Comparison of ENCODE assay signal across 8 cellular contexts in the genomic region with DNA sequence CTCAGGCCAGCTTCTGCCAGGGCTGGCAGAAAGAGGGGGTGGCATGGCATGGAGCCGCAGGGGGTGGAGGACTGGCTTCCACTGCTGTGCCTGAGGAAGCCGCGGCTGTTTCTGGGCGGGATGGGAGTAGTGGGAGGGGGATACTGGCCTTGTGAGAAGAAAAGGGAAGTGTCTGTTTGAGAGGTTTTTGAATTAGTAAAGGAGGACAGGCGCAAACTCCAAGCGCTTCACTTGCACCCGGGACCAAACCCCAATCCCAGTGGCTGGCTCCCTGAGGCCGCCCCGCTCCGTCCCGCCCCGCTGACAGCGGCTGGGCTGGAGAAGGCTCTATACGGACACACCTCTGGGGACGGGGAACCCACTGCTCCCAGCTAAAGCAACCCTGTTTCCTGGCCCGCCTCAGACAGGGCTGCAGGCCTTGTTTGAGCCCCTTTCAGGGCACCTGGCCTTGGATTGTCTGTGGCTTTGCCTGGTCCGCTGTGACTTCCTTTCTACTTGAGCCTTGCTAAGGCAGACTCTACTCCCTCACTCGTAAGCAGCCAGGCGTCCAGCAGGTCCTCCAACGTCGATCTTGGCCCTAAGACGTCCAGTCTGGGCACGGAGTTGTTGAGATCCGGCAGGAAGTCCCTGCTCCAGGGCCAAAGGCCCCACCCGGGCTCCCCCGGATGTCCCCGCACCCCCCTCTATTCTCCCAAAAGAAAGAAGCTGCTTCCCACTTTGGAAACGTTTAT. TPM values are rescaled to one million over a fixed set of nuclear protein-coding genes. Genes with fewer than 3 reads are reported as not detected.
DNase-seq lines count a peak whose midpoint lies in the region; ATAC-seq and TF ChIP-seq lines count a peak whose summit lies in the region.

No MANE protein-coding gene starts in this region.

- CTCF ChIA-PET in CD8-positive, alpha-beta T cell (lab: Charles Lee), result interaction anchor here (0.6 to 6.2 kb wide), 24 partner anchors 8 to 310 kb away, joined by 3 to 117 read pairs (median 7); partner anchors contain the start of genes APOA4, APOA5, BUD13 and SIK3

- no peaks in the 10 kb centered on the region for H3K9me3 ChIP-seq in CD8-positive, alpha-beta T cell (ENCODE audit: low read length)
- no peaks in the 10 kb centered on the region for H3K9me3 ChIP-seq in SJSA1 (replicated peaks)

- POLR2A ChIA-PET in CD8-positive, alpha-beta T cell (lab: Charles Lee), result interaction anchor here (0.7 to 2.5 kb wide), 13 partner anchors 12 to 392 kb away, joined by 3 to 31 read pairs (median 4); partner anchors contain the start of genes APOA4, APOA5, BUD13 and SIK3

- peak overlapping the region; percentile 63 for H3K4me3 ChIP-seq in CD8-positive, alpha-beta T cell (ENCODE audit: low read depth, low read length)
- H3K4me3 ChIP-seq in SJSA1 (peak overlapping the region; percentile 8; the same call in 1 of the 2 replicates), fibroblast of mammary gland (ENCODE audit: control insufficient read depth, low read depth, low read length) (peak overlapping the region; percentile 7)

- H3K4me3 Mint-ChIP-seq in CD8-positive, alpha-beta T cell, result peak overlapping the region; percentile 84
- H3K4me3 Mint-ChIP-seq in progenitor cell of endocrine pancreas (ENCODE audit: low read depth), result peak overlapping the region; percentile 45

- no peaks in the 10 kb centered on the region for H3K27me3 Mint-ChIP-seq in CD8-positive, alpha-beta T cell (ENCODE audit: low read depth)
- H3K27me3 Mint-ChIP-seq in progenitor cell of endocrine pancreas, result peaks cover 5% of the 10 kb centered on the region

- no peaks in the 10 kb centered on the region for H3K9me3 Mint-ChIP-seq in CD8-positive, alpha-beta T cell
- H3K9me3 Mint-ChIP-seq in progenitor cell of endocrine pancreas (ENCODE audit: low read depth), result no peaks in the 10 kb centered on the region

- peaks cover 16% of the 10 kb centered on the region for H3K4me1 ChIP-seq in CD8-positive, alpha-beta T cell (ENCODE audit: insufficient read depth, low read length)
- peaks cover 12% of the 10 kb centered on the region for H3K4me1 ChIP-seq in SJSA1 (replicated peaks)

- intact Hi-C loops in CD8-positive, alpha-beta T cell (cut with DNase I, micrococcal nuclease), result loop anchor here (5.0 kb wide), 2 partner anchors 103 to 262 kb away; partner anchors contain the start of gene SIK3 (in 1 of the 2)

- TF ChIP-seq CTCF in CD8-positive, alpha-beta T cell (IDR thresholded peaks at IDR 0.05), result no peak
- TF ChIP-seq CTCF in fibroblast of mammary gland (conservative IDR thresholded peaks at IDR 0.05; ENCODE audit: control insufficient read depth, insufficient read depth, low read depth, low read length), result no peak
- no peak for TF ChIP-seq CTCF in progenitor cell of endocrine pancreas (IDR thresholded peaks at IDR 0.05; ENCODE audit: unreplicated experiment)

- peaks cover 14% of the 10 kb centered on the region for H3K4me1 Mint-ChIP-seq in CD8-positive, alpha-beta T cell (ENCODE audit: low read depth)
- peaks cover 39% of the 10 kb centered on the region for H3K4me1 Mint-ChIP-seq in progenitor cell of endocrine pancreas (ENCODE audit: low read depth)

- H3K27ac Mint-ChIP-seq in CD8-positive, alpha-beta T cell, result peak overlapping the region; percentile 49
- H3K27ac Mint-ChIP-seq in progenitor cell of endocrine pancreas, result no peak overlapping the region

- no peak for DNase-seq in CD8-positive, alpha-beta T cell
- DNase-seq in SJSA1 (ENCODE audit: low read depth in 1 of 2, low spot score in 2 of 2) (no peak), fibroblast of mammary gland (ENCODE audit: low read depth) (peak; percentile 17), progenitor cell of endocrine pancreas (ENCODE audit: low spot score, unreplicated experiment) (no peak), NCI-H748 treated with DMSO at 0.1 percent for 48 hours (lab: John Stamatoyannopoulos, UW) (no peak), NCI-H1930 (lab: John Stamatoyannopoulos, UW) (no peak), cerebellum (ENCODE audit: low spot score) (no peak)

- peak overlapping the region; percentile 63 for H3K27ac ChIP-seq in CD8-positive, alpha-beta T cell (ENCODE audit: low read depth, low read length)
- peak overlapping the region; percentile 24; the same call in 1 of the 2 replicates for H3K27ac ChIP-seq in SJSA1

- H3K36me3 ChIP-seq in CD8-positive, alpha-beta T cell (ENCODE audit: insufficient read depth, low read length), result no peaks in the 10 kb centered on the region
- no peaks in the 10 kb centered on the region for H3K36me3 ChIP-seq in SJSA1

- ATAC-seq in CD8-positive, alpha-beta T cell, result no peak
- ATAC-seq in GM21723 (IDR thresholded peaks at IDR 0.05; ENCODE audit: unreplicated experiment), result peak; percentile 36

- H3K27me3 ChIP-seq in CD8-positive, alpha-beta T cell (ENCODE audit: insufficient read depth, low read length), result no peaks in the 10 kb centered on the region
- no peaks in the 10 kb centered on the region for H3K27me3 ChIP-seq in SJSA1 (replicated peaks)

- no peaks in the 10 kb centered on the region for H3K36me3 Mint-ChIP-seq in CD8-positive, alpha-beta T cell
- H3K36me3 Mint-ChIP-seq in progenitor cell of endocrine pancreas (ENCODE audit: insufficient read depth), result no peaks in the 10 kb centered on the region

RNA-seq across cellular contexts. Expression of gene APOA1, which starts 2.2 kb away (rescaled TPM):
- 1 to 10 TPM in 1 of 2 experiments, under 1 TPM in 1; 0.92 to 1.6 TPM for total RNA-seq in CD8-positive, alpha-beta T cell
- 0.72 TPM in 1 of 2 replicates, not detected in the other for total RNA-seq in SJSA1 (2014; rRNA removed; shearing (Covaris generic))
- 189 and 203 TPM in 2 replicates for total RNA-seq in progenitor cell of endocrine pancreas
- 0.91 TPM for total RNA-seq in cerebellum

RNA-seq across cellular contexts. Expression of gene APOC3, which starts 5.5 kb away (rescaled TPM):
- total RNA-seq in CD8-positive, alpha-beta T cell, result not detected
- not detected in 2 replicates for total RNA-seq in SJSA1 (2014; rRNA removed; shearing (Covaris generic))
- total RNA-seq in progenitor cell of endocrine pancreas (14.9 and 16.3 TPM in 2 replicates), cerebellum (not detected)

RNA-seq across cellular contexts. Expression of gene APOA4, which starts 12.1 kb away (rescaled TPM):
- total RNA-seq in CD8-positive, alpha-beta T cell, result not detected
- not detected in 2 replicates for total RNA-seq in SJSA1 (2014; rRNA removed; shearing (Covaris generic))
- not detected in 2 replicates for total RNA-seq in progenitor cell of endocrine pancreas
- total RNA-seq in cerebellum, result 0.45 TPM

RNA-seq across cellular contexts. Expression of gene APOA5, which starts 43.5 kb away (rescaled TPM):
- not detected for total RNA-seq in CD8-positive, alpha-beta T cell
- total RNA-seq in SJSA1 (2014; rRNA removed; shearing (Covaris generic)), result not detected in 2 replicates
- not detected in 2 replicates for total RNA-seq in progenitor cell of endocrine pancreas
- not detected for total RNA-seq in cerebellum

RNA-seq across cellular contexts. Expression of gene ZPR1, which starts 47.4 kb away (rescaled TPM):
- 100 to 1,000 TPM; 132 to 134 TPM for total RNA-seq in CD8-positive, alpha-beta T cell
- 22.2 and 29.4 TPM in 2 replicates for total RNA-seq in SJSA1 (2014; rRNA removed; shearing (Covaris generic))
- total RNA-seq in progenitor cell of endocrine pancreas (48.6 TPM in 2 replicates), cerebellum (21.7 TPM)

Comparison
In these comparisons a context has a peak if more than half of its experiments do, and no peak if none do; other contexts are left out.
1. H3K4me3 ChIP-seq: peak in every context shown above with its lines; median percentile 63 in CD8-positive, alpha-beta T cell; 8 in SJSA1; 7 in fibroblast of mammary gland.
2. RNA of gene APOA1, which starts 2.2 kb away (total RNA-seq): 189 to 203 TPM in progenitor cell of endocrine pancreas; 0.92 to 1.6 TPM in CD8-positive, alpha-beta T cell, 0.91 TPM in cerebellum (single experiment) and 0.72 TPM in SJSA1; every median in the first group is over 10 times any median in the second.
3. RNA of gene APOC3, which starts 5.5 kb away (total RNA-seq): 14.9 to 16.3 TPM in progenitor cell of endocrine pancreas; not detected in cerebellum (single experiment), not detected in CD8-positive, alpha-beta T cell and not detected in SJSA1; every median in the first group is over 10 times any median in the second.